33 cellular contexts compared by ENCODE assay signal in genomic region chr16:63735456-63735855, GRCh38.
"Had no signal": no experiment of that assay in that cellular context is flagged by ENCODE, and none has a peak within 500 bp of the region (broad histone marks: within the 10 kb centered on the region; RNA-seq: fewer than 3 reads in every experiment).

No MANE protein-coding gene starts in this region.

- H3K27me3 ChIP-seq: brain microvascular endothelial cell, dorsolateral prefrontal cortex, foreskin keratinocyte, gastrocnemius medialis, heart left ventricle had no signal

- H3K4me1 Mint-ChIP-seq: activated CD4-positive, alpha-beta T cell treated with anti-CD3 and anti-CD28 coated beads for 36 hours; activated CD4-positive, alpha-beta T cell treated with anti-CD3 and anti-CD28 coated beads, Interleukin-2, amount 10 ng/mL, durations not matched to agents 24 days and 14 days; activated naive CD4-positive, alpha-beta T cell treated with anti-CD3 and anti-CD28 coated beads, Interleukin-2, amount 10 ng/mL, durations not matched to agents 7 days and 5 days; activated naive CD8-positive, alpha-beta T cell treated with anti-CD3 and anti-CD28 coated beads, Interleukin-2, amount 10 ng/mL, durations not matched to agents 7 days and 5 days; central memory CD8-positive, alpha-beta T cell; endodermal cell; T-helper 17 cell had no signal

- H3K9me3 ChIP-seq: gastrocnemius medialis, heart left ventricle had no signal

- ATAC-seq: activated CD4-positive, alpha-beta T cell treated with anti-CD3 and anti-CD28 coated beads for 36 hours; activated naive CD4-positive, alpha-beta T cell treated with anti-CD3 and anti-CD28 coated beads, Interleukin-2, amount 50 U/mL, for 72 hours; activated T-cell treated with anti-CD3 and anti-CD28 coated beads, Interleukin-2, amount 50 U/mL, for 72 hours; esophagus mucosa; foreskin keratinocyte; gastrocnemius medialis; heart left ventricle; T-helper 17 cell had no signal

- H3K27me3 Mint-ChIP-seq: activated CD4-positive, alpha-beta memory T cell treated with anti-CD3 and anti-CD28 coated beads for 36 hours; activated CD4-positive, alpha-beta T cell treated with anti-CD3 and anti-CD28 coated beads for 36 hours; activated CD4-positive, alpha-beta T cell treated with anti-CD3 and anti-CD28 coated beads, Interleukin-2, amount 10 ng/mL, durations not matched to agents 24 days and 14 days; activated naive CD4-positive, alpha-beta T cell treated with anti-CD3 and anti-CD28 coated beads, Interleukin-2, amount 10 ng/mL, durations not matched to agents 7 days and 5 days; activated naive CD8-positive, alpha-beta T cell treated with anti-CD3 and anti-CD28 coated beads, Interleukin-2, amount 10 ng/mL, durations not matched to agents 7 days and 5 days; activated T-cell treated with anti-CD3 and anti-CD28 coated beads, Interleukin-2, amount 50 U/mL, for 24 hours; central memory CD8-positive, alpha-beta T cell; dendritic cell treated with granulocyte-macrophage colony-stimulating factor and Interleukin-4, amounts not matched to agents 40 ng/mL and 50 ng/mL, for 4 days; T-helper 17 cell had no signal

- DNase-seq: activated CD4-positive, alpha-beta memory T cell treated with anti-CD3 and anti-CD28 coated beads for 36 hours; activated CD4-positive, alpha-beta T cell treated with anti-CD3 and anti-CD28 coated beads for 36 hours; activated CD4-positive, alpha-beta T cell treated with anti-CD3 and anti-CD28 coated beads, Interleukin-2, amount 10 ng/mL, durations not matched to agents 24 days and 14 days; activated CD4-positive, CD25-positive, alpha-beta regulatory T cell; activated CD4-positive, CD25-positive, alpha-beta regulatory T cell treated with anti-CD3 and anti-CD28 coated beads, Interleukin-2, amount 50 U/mL, for 72 hours; activated CD8-positive, alpha-beta memory T cell treated with anti-CD3 and anti-CD28 coated beads, Interleukin-2, amount 50 U/mL, for 48 hours; activated gamma-delta T cell; activated naive CD4-positive, alpha-beta T cell; activated naive CD4-positive, alpha-beta T cell treated with anti-CD3 and anti-CD28 coated beads, Interleukin-2, amount 10 ng/mL, durations not matched to agents 7 days and 5 days; activated naive CD8-positive, alpha-beta T cell treated with anti-CD3 and anti-CD28 coated beads, Interleukin-2, amount 10 ng/mL, durations not matched to agents 7 days and 5 days; activated T-cell treated with anti-CD3 and anti-CD28 coated beads for 4 hours; activated T-cell treated with anti-CD3 and anti-CD28 coated beads, Interleukin-2, amount 50 U/mL, for 24 hours; activated T-cell treated with anti-CD3 and anti-CD28 coated beads, Interleukin-2, amount 50 U/mL, for 72 hours; amniotic stem cell; anterior cingulate cortex; brain microvascular endothelial cell; dorsolateral prefrontal cortex; effector memory CD4-positive, alpha-beta T cell; endodermal cell; foreskin keratinocyte; gastrocnemius medialis; glutamatergic neuron; heart left ventricle; T-helper 1 cell; T-helper 17 cell; T1000; WERI-Rb-1 had no signal

- H3K36me3 ChIP-seq: brain microvascular endothelial cell, gastrocnemius medialis, heart left ventricle, WERI-Rb-1 had no signal

- H3K36me3 Mint-ChIP-seq: activated CD4-positive, alpha-beta memory T cell treated with anti-CD3 and anti-CD28 coated beads for 36 hours; activated naive CD4-positive, alpha-beta T cell treated with anti-CD3 and anti-CD28 coated beads, Interleukin-2, amount 10 ng/mL, durations not matched to agents 7 days and 5 days; activated naive CD8-positive, alpha-beta T cell treated with anti-CD3 and anti-CD28 coated beads, Interleukin-2, amount 10 ng/mL, durations not matched to agents 7 days and 5 days had no signal

- H3K4me1 ChIP-seq: foreskin keratinocyte, gastrocnemius medialis, heart left ventricle had no signal

- H3K4me3 ChIP-seq: coronary artery, dorsolateral prefrontal cortex, gastrocnemius medialis, heart left ventricle had no signal

- H3K27ac Mint-ChIP-seq: activated CD4-positive, alpha-beta memory T cell treated with anti-CD3 and anti-CD28 coated beads for 36 hours; activated CD4-positive, alpha-beta T cell treated with anti-CD3 and anti-CD28 coated beads for 36 hours; activated CD4-positive, alpha-beta T cell treated with anti-CD3 and anti-CD28 coated beads, Interleukin-2, amount 10 ng/mL, durations not matched to agents 24 days and 14 days; activated naive CD4-positive, alpha-beta T cell treated with anti-CD3 and anti-CD28 coated beads, Interleukin-2, amount 10 ng/mL, durations not matched to agents 7 days and 5 days; activated naive CD4-positive, alpha-beta T cell treated with anti-CD3 and anti-CD28 coated beads, Interleukin-2, amount 50 U/mL, for 72 hours; activated naive CD8-positive, alpha-beta T cell treated with anti-CD3 and anti-CD28 coated beads, Interleukin-2, amount 10 ng/mL, durations not matched to agents 7 days and 5 days; activated T-cell treated with anti-CD3 and anti-CD28 coated beads, Interleukin-2, amount 50 U/mL, for 24 hours; activated T-cell treated with anti-CD3 and anti-CD28 coated beads, Interleukin-2, amount 50 U/mL, for 72 hours; dendritic cell treated with granulocyte-macrophage colony-stimulating factor and Interleukin-4, amounts not matched to agents 40 ng/mL and 50 ng/mL, for 4 days; endodermal cell; T-helper 17 cell; T-helper 2 cell treated with Interferon-gamma antibody and Interleukin-4, amounts not matched to agents 5 μg/mL and 100 μg/mL, for 36 hours had no signal

- H3K9me3 Mint-ChIP-seq: dendritic cell treated with granulocyte-macrophage colony-stimulating factor and Interleukin-4, amounts not matched to agents 40 ng/mL and 50 ng/mL, for 4 days; endodermal cell had no signal

- H3K4me3 Mint-ChIP-seq: activated CD4-positive, alpha-beta memory T cell treated with anti-CD3 and anti-CD28 coated beads for 36 hours; activated CD4-positive, alpha-beta T cell treated with anti-CD3 and anti-CD28 coated beads for 36 hours; activated CD4-positive, alpha-beta T cell treated with anti-CD3 and anti-CD28 coated beads, Interleukin-2, amount 10 ng/mL, durations not matched to agents 24 days and 14 days; activated naive CD4-positive, alpha-beta T cell treated with anti-CD3 and anti-CD28 coated beads, Interleukin-2, amount 10 ng/mL, durations not matched to agents 7 days and 5 days; activated naive CD8-positive, alpha-beta T cell treated with anti-CD3 and anti-CD28 coated beads, Interleukin-2, amount 10 ng/mL, durations not matched to agents 7 days and 5 days; activated T-cell treated with anti-CD3 and anti-CD28 coated beads, Interleukin-2, amount 50 U/mL, for 24 hours; activated T-cell treated with anti-CD3 and anti-CD28 coated beads, Interleukin-2, amount 50 U/mL, for 72 hours; central memory CD8-positive, alpha-beta T cell; dendritic cell treated with granulocyte-macrophage colony-stimulating factor and Interleukin-4, amounts not matched to agents 40 ng/mL and 50 ng/mL, for 4 days; endodermal cell; T-helper 17 cell; T-helper 2 cell treated with Interferon-gamma antibody and Interleukin-4, amounts not matched to agents 5 μg/mL and 100 μg/mL, for 36 hours had no signal
